8 cellular contexts compared by ENCODE assay signal in the genomic region with DNA sequence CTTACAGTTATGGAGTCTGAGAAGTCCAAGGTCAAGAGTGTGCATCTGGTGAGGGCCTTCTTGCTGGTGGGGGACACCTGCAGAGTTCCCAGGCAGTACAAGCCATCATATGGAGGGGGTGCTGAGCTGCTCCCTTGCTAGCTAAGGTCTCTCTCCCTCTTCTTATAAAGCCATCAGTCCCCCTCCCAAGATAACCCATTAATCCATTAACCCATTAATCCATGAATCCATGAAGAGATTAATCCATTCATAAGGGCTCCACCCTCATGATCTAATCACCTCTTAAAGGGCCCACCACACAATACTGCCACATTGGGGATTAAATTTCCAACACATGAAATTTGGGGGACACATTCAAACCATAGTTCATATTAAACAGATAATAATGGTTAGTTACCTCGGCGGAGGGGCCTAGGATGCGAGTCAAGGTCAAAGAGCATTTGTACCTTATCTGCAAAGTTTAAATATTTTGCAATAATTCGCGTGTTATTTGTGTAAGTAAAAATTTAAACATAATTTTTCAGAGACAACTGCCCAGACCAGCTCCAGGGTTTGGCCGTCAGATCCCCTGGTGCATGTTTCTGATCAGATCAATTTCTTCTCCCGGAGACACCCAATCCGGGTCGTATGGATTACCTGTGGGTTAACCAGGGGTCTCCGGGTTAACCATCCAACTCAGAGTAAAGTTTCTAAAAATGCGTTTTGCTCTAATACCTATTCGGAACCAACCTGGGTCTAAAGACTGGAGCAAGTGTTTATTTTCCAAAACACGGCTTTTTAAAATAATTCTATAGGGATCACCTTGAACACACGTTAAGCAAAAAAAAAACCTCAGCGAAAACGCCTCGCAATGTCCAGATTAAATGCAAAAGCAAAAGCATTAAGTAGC. TPM values are rescaled to one million over a fixed set of nuclear protein-coding genes. Genes with fewer than 3 reads are reported as not detected.
A peak's percentile ranks its signal among the peaks of the same experiment; 100 is the strongest.
DNase-seq lines count a peak whose midpoint lies in the region; ATAC-seq and TF ChIP-seq lines count a peak whose summit lies in the region.

No MANE protein-coding gene starts in this region.

- no peak for TF ChIP-seq EP300 in upper lobe of left lung (IDR thresholded peaks at IDR 0.05)

- peaks cover 30% of the 10 kb centered on the region for H3K4me1 Mint-ChIP-seq in memory B cell

- intact Hi-C loops in breast epithelium (cut with DNase I; ENCODE audit: low total_unique reads), result loop anchor here (5.0 to 10.0 kb wide), 2 partner anchors 292 to 344 kb away; a partner anchor contains a TSS

- TF ChIP-seq CTCF in breast epithelium (IDR thresholded peaks at IDR 0.05) (no peak), upper lobe of left lung (IDR thresholded peaks at IDR 0.05) (no peak)

- H3K9me3 ChIP-seq in breast epithelium, result no peaks in the 10 kb centered on the region
- no peaks in the 10 kb centered on the region for H3K9me3 ChIP-seq in upper lobe of left lung

- H3K4me3 ChIP-seq in breast epithelium (peak overlapping the region; percentile 82 to 98 (median 92)), upper lobe of left lung (peak overlapping the region; percentile 45 to 81 (median 70))

- ATAC-seq in memory B cell (ENCODE audit: low read depth) (no peak), upper lobe of left lung (ENCODE audit: low FRiP score in 2 of 2) (no peak), HG03439 (IDR thresholded peaks at IDR 0.05; ENCODE audit: unreplicated experiment) (no peak)

- H3K9me3 Mint-ChIP-seq in memory B cell, result no peaks in the 10 kb centered on the region

- H3K4me1 ChIP-seq in breast epithelium (peaks cover 3 to 9% of the 10 kb centered on the region in 2 donors), upper lobe of left lung (peaks cover 18 to 31% (median 23%) of the 10 kb centered on the region in 4 donors)

- H3K27me3 Mint-ChIP-seq in memory B cell, result no peaks in the 10 kb centered on the region

- H3K27ac ChIP-seq in breast epithelium, result peak overlapping the region; percentile 95 to 97
- H3K27ac ChIP-seq in upper lobe of left lung, result peak overlapping the region in 2 of 4 donors; percentile 54 to 89

- TF ChIP-seq POLR2A in breast epithelium (IDR thresholded peaks at IDR 0.05) (no peak), upper lobe of left lung (IDR thresholded peaks at IDR 0.05) (no peak)

- DNase-seq in NOMO-1 treated with dmso at 0.1 percent for 144 hours (lab: John Stamatoyannopoulos, UW; ENCODE audit: unreplicated experiment), result peak; percentile 4
- DNase-seq in NOMO-1 treated with DMSO at 0.1 percent for 48 hours (lab: John Stamatoyannopoulos, UW; ENCODE audit: unreplicated experiment), result no peak
- DNase-seq in NCI-H146 treated with DMSO at 0.1 percent for 48 hours (lab: John Stamatoyannopoulos, UW; ENCODE audit: unreplicated experiment), result peak; percentile 39
- no peak for DNase-seq in breast epithelium (ENCODE audit: low spot score in 2 of 2)
- no peak for DNase-seq in memory B cell (ENCODE audit: low spot score in 2 of 2)
- DNase-seq in upper lobe of left lung, result no peak
- no peak for DNase-seq in stimulated activated CD4-positive, alpha-beta T cell treated with anti-CD3 and anti-CD28 coated beads, Interleukin-4, amount 100 ng/mL, for 24 hours

- peak overlapping the region; percentile 83 for H3K4me3 Mint-ChIP-seq in memory B cell

- H3K27me3 ChIP-seq in breast epithelium, result no peaks in the 10 kb centered on the region
- H3K27me3 ChIP-seq in upper lobe of left lung, result no peaks in the 10 kb centered on the region

- 3 to 4% methylated on average over 17 of the region's 17 CpGs for WGBS in upper lobe of left lung, 2 donors

- H3K27ac Mint-ChIP-seq in memory B cell, result peak overlapping the region; percentile 98

- peaks cover 5% of the 10 kb centered on the region for H3K36me3 Mint-ChIP-seq in memory B cell

- H3K36me3 ChIP-seq in breast epithelium, result no peaks in the 10 kb centered on the region
- no peaks in the 10 kb centered on the region for H3K36me3 ChIP-seq in upper lobe of left lung

RNA-seq across cellular contexts. Expression of a gene that starts 0.7 kb away (rescaled TPM):
- total RNA-seq in breast epithelium, result 10 to 100 TPM; 59.0 to 72.4 (median 64.0) TPM
- total RNA-seq in upper lobe of left lung, result 10 to 100 TPM; 27.0 to 91.1 (median 47.0) TPM

Comparison
In these comparisons a context has a peak if more than half of its experiments do, and no peak if none do; other contexts are left out.
1. DNase-seq: peak in NOMO-1 treated with dmso at 0.1 percent for 144 hours (single experiment) and NCI-H146 treated with DMSO at 0.1 percent for 48 hours (single experiment); none in NOMO-1 treated with DMSO at 0.1 percent for 48 hours (single experiment), breast epithelium (0 of 2), memory B cell (0 of 2), upper lobe of left lung (0 of 2) and stimulated activated CD4-positive, alpha-beta T cell treated with anti-CD3 and anti-CD28 coated beads, Interleukin-4, amount 100 ng/mL, for 24 hours (single experiment).